Comparison of ENCODE assay signal across 29 cellular contexts in the genomic region with DNA sequence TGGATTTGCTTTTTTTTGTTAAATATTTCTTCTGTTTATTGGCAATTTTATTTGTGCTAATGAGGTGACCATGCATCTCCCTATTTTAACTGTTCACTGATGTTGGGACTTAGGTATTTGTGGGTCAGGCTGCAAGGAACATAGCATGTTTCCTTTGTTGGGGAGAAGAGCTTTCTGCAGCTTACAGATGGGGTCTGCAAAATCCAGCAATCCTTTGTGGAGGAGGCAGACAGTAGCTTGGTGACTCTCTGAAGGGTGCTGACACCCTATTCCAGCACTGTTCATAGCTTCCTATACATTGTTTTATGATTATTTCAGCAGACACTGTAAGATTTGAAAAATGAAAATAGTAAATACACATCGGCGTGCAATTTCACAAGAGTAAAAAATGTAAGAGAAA.
"Had no signal": no experiment of that assay in that cellular context is flagged by ENCODE, and none has a peak within 500 bp of the region (broad histone marks: within the 10 kb centered on the region; RNA-seq: fewer than 3 reads in every experiment).

No MANE protein-coding gene starts in this region.

- H3K4me1 ChIP-seq: ascending aorta had no signal

- H3K9me3 Mint-ChIP-seq: activated T-cell treated with anti-CD3 and anti-CD28 coated beads, Interleukin-2, amount 50 U/mL, for 24 hours; activated T-helper 1 cell treated with anti-CD3 and anti-CD28 coated beads, Interleukin-12 subunit alpha, Interleukin-12 subunit beta, Interleukin-2, Interleukin-4 antibody, amounts not matched to agents 30 ng/mL and 10 ng/mL and 1 ng/mL, durations not matched to agents 14 hours and 24 hours and 36 hours had no signal

- H3K4me3 ChIP-seq: ascending aorta, body of pancreas had no signal

- H3K9me3 ChIP-seq: ascending aorta, SK-N-SH had no signal

- H3K27me3 Mint-ChIP-seq: activated naive CD8-positive, alpha-beta T cell treated with anti-CD3 and anti-CD28 coated beads, Interleukin-2, amount 50 U/mL, for 24 hours; activated T-cell treated with anti-CD3 and anti-CD28 coated beads, Interleukin-2, amount 50 U/mL, for 24 hours had no signal

- H3K27ac ChIP-seq: ascending aorta, body of pancreas, KMS-11, VCaP had no signal

- H3K36me3 Mint-ChIP-seq: activated naive CD4-positive, alpha-beta T cell treated with anti-CD3 and anti-CD28 coated beads, Interleukin-2, amount 50 U/mL, for 72 hours had no signal

- H3K4me2 ChIP-seq: KMS-11, SK-N-SH had no signal

- FAIRE-seq: bronchial epithelial cell had no signal

- H3K27ac Mint-ChIP-seq: activated CD8-positive, alpha-beta T cell treated with anti-CD3 and anti-CD28 coated beads, Interleukin-2, amount 10 ng/mL, durations not matched to agents 7 days and 5 days; activated naive CD4-positive, alpha-beta T cell treated with anti-CD3 and anti-CD28 coated beads, Interleukin-2, amount 50 U/mL, for 72 hours; activated naive CD8-positive, alpha-beta T cell treated with anti-CD3 and anti-CD28 coated beads, Interleukin-2, amount 50 U/mL, for 24 hours; activated T-cell treated with anti-CD3 and anti-CD28 coated beads, Interleukin-2, amount 50 U/mL, for 24 hours; activated T-helper 1 cell treated with anti-CD3 and anti-CD28 coated beads, Interleukin-12 subunit alpha, Interleukin-12 subunit beta, Interleukin-2, Interleukin-4 antibody, amounts not matched to agents 30 ng/mL and 10 ng/mL and 1 ng/mL, durations not matched to agents 14 hours and 24 hours and 36 hours had no signal

- H3K36me3 ChIP-seq: ascending aorta had no signal

- H3K9ac ChIP-seq: KMS-11, SK-N-SH had no signal

- H3K4me3 Mint-ChIP-seq: activated CD8-positive, alpha-beta T cell treated with anti-CD3 and anti-CD28 coated beads, Interleukin-2, amount 10 ng/mL, durations not matched to agents 7 days and 5 days; activated naive CD8-positive, alpha-beta T cell treated with anti-CD3 and anti-CD28 coated beads, Interleukin-2, amount 50 U/mL, for 24 hours; activated T-cell treated with anti-CD3 and anti-CD28 coated beads, Interleukin-2, amount 50 U/mL, for 24 hours; activated T-helper 1 cell treated with anti-CD3 and anti-CD28 coated beads, Interleukin-12 subunit alpha, Interleukin-12 subunit beta, Interleukin-2, Interleukin-4 antibody, amounts not matched to agents 30 ng/mL and 10 ng/mL and 1 ng/mL, durations not matched to agents 14 hours and 24 hours and 36 hours had no signal

- H3K4me1 Mint-ChIP-seq: activated naive CD8-positive, alpha-beta T cell treated with anti-CD3 and anti-CD28 coated beads, Interleukin-2, amount 50 U/mL, for 24 hours had no signal

- H3K27me3 ChIP-seq: ascending aorta, body of pancreas had no signal

- DNase-seq: activated CD4-positive, alpha-beta T cell treated with anti-CD3 and anti-CD28 coated beads for 4 hours; activated CD8-positive, alpha-beta T cell treated with anti-CD3 and anti-CD28 coated beads, Interleukin-2, amount 10 ng/mL, durations not matched to agents 7 days and 5 days; activated effector memory CD4-positive, alpha-beta T cell treated with Interleukin-2 at 50 U/mL for 16 hours; activated naive CD4-positive, alpha-beta T cell; activated naive CD8-positive, alpha-beta T cell treated with anti-CD3 and anti-CD28 coated beads, Interleukin-2, amount 50 U/mL, for 24 hours; activated T-cell treated with anti-CD3 and anti-CD28 coated beads, Interleukin-2, amount 50 U/mL, for 24 hours; amniotic stem cell; body of pancreas; central memory CD4-positive, alpha-beta T cell; MV-4-11; NCI-H1092 treated with DMSO at 0.1 percent for 48 hours; NCI-H1417 treated with DMSO at 0.1 percent for 48 hours; NCI-H1694; NCI-H2029; NCI-H2107; NCI-H2171 treated with DMSO at 0.1 percent for 48 hours; NCI-H226; NCI-H526; NCI-H82; OCI-M1; RPMI8226; SK-N-SH; T-helper 1 cell had no signal
